8 cellular contexts compared by ENCODE assay signal in the genomic region with DNA sequence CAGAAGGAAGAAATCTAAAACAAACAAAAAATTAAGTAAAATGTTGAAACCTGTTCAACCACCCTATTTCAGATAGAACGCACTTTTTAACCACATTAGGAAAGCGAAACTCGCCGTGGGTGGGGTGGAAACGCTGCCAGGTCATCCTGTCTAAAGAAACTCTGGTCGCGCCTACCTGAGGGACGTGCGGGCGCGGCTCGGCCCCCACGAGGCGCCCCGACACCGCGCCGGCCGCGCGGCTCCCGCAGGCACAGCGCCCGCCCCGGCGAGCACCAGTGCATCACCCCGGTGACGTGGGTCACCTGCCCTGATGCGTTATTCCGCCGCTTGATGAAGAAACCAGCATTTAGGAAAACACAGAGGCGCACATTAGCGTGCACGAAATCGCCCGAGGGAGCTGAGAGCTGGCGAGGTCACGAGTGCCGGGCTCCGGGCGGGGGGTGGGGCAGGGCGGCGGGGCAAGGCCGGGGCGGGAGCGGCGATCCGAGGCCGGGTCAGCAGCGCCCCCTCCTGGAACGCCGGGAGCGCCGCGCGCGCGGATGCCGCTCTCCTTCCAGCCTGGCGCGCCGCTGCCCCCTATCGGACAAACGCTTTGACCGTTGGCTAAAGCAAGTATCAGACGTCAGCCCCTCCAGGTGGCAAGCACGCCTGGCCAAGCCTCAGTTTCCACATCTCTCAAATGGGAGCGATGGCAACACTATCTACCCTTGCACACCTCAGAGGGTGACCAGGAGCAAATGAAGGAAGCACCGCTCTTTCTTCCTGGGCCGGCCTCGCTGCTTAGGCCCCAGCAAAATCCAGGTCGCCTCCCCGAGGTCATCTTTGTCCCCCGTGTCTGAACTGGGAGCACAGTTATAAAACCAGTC. TPM values are rescaled to one million over a fixed set of nuclear protein-coding genes. Genes with fewer than 3 reads are reported as not detected.
DNase-seq lines count a peak whose midpoint lies in the region; ATAC-seq, FAIRE-seq and TF ChIP-seq lines count a peak whose summit lies in the region.

No MANE protein-coding gene starts in this region.

- peak overlapping the region; percentile 51 for H3K27ac Mint-ChIP-seq in central memory CD8-positive, alpha-beta T cell (ENCODE audit: low read depth)

- POLR2A ChIA-PET in A673 (lab: Charles Lee; ENCODE audit: low non-redundant PET) = no interaction called here

- H3K9me3 ChIP-seq in A673 (ENCODE audit: low read depth, low read length, poor library complexity, severe bottlenecking) (no peaks in the 10 kb centered on the region), kidney (ENCODE audit: control insufficient read depth in 1 of 2, low read length in 2 of 2) (no peaks in the 10 kb centered on the region)

- BruUV-seq in A673 (replicated peaks; lab: Mats Ljungman, UMichigan) = no TSS peak

- DNase-seq in A673 (ENCODE audit: low spot score) (peak; percentile 91), NCI-H226 (peak; percentile 67), kidney (peak; percentile 97)
- peak; percentile 92 for DNase-seq in activated CD4-positive, CD25-positive, alpha-beta regulatory T cell treated with anti-CD3 and anti-CD28 coated beads, Interleukin-2, amount 50 U/mL, for 16 hours (ENCODE audit: low read depth, low spot score)
- DNase-seq in central memory CD8-positive, alpha-beta T cell (ENCODE audit: low spot score in 2 of 2) = peak; percentile 86 to 97
- DNase-seq in stimulated activated CD4-positive, alpha-beta T cell treated with anti-CD3 and anti-CD28 coated beads, Interleukin-12 subunit alpha, Interleukin-12 subunit beta, amount 100 ng/mL, for 48 hours (ENCODE audit: low read depth in 2 of 3, low spot score in 1 of 3) = peak; percentile 83 to 97 (median 95)

- no peaks in the 10 kb centered on the region for H3K4me1 ChIP-seq in A673 (ENCODE audit: insufficient read depth, low read length, poor library complexity, severe bottlenecking)
- peaks cover 13 to 14% of the 10 kb centered on the region in 2 donors for H3K4me1 ChIP-seq in kidney (ENCODE audit: control insufficient read depth in 1 of 2, insufficient read depth in 1 of 2, low read depth in 1 of 2, low read length in 2 of 2)

- H3K4me1 Mint-ChIP-seq in central memory CD8-positive, alpha-beta T cell = peaks cover 8% of the 10 kb centered on the region

- CTCF ChIA-PET in A673 (lab: Charles Lee) = interaction anchor here (0.6 to 1.8 kb wide), 8 partner anchors 20 to 261 kb away, joined by 3 to 12 read pairs (median 6); a partner anchor contains a TSS

- H3K36me3 ChIP-seq in A673 (ENCODE audit: insufficient read depth, low read length, poor library complexity, severe bottlenecking) (no peaks in the 10 kb centered on the region), kidney (ENCODE audit: control insufficient read depth in 1 of 2, insufficient read depth in 2 of 2, low read length in 2 of 2) (peaks cover 0 to 3% of the 10 kb centered on the region in 2 donors)

- H3K36me3 Mint-ChIP-seq in central memory CD8-positive, alpha-beta T cell (ENCODE audit: insufficient read depth) = peaks cover 2% of the 10 kb centered on the region

- no peak for FAIRE-seq in kidney (lab: Jason Lieb, UNC)

- H3K4me3 Mint-ChIP-seq in central memory CD8-positive, alpha-beta T cell = peak overlapping the region; percentile 73

- H3K4me3 ChIP-seq in A673 (ENCODE audit: low read depth, low read length, poor library complexity, severe bottlenecking) = peak overlapping the region; percentile 59
- H3K4me3 ChIP-seq in kidney (ENCODE audit: low read length in 2 of 2) = peak overlapping the region; percentile 75 to 76

- peak overlapping the region; percentile 69 to 75 for H3K9ac ChIP-seq in kidney (ENCODE audit: low read length in 2 of 2)

- no peak overlapping the region for H3K27ac ChIP-seq in A673 (ENCODE audit: low read depth, low read length, poor library complexity, severe bottlenecking)
- peak overlapping the region; percentile 83 to 93 for H3K27ac ChIP-seq in kidney (ENCODE audit: low read depth in 2 of 2, low read length in 2 of 2)

- H3K27me3 Mint-ChIP-seq in central memory CD8-positive, alpha-beta T cell = no peaks in the 10 kb centered on the region

- peak; percentile 97 for TF ChIP-seq CTCF in A673 (conservative IDR thresholded peaks at IDR 0.05; ENCODE audit: low read depth, low read length)
- TF ChIP-seq CTCF in kidney (IDR thresholded peaks at IDR 0.05; ENCODE audit: borderline replicate concordance, extremely low read depth, insufficient read depth) = peak; percentile 100

- no peaks in the 10 kb centered on the region for H3K27me3 ChIP-seq in A673 (replicated peaks; ENCODE audit: insufficient read depth, low read depth, low read length, poor library complexity)

- intact Hi-C loops in A673 (cut with micrococcal nuclease; ENCODE audit: unreplicated experiment) (loop anchor here (2.0 to 5.0 kb wide), 2 partner anchors 36 to 105 kb away; a partner anchor contains a TSS), kidney (cut with DNase I) (loop anchor here (10.0 kb wide), 1 partner anchor 103 kb away; a partner anchor contains a TSS)

- ATAC-seq in GM18861 (IDR thresholded peaks at IDR 0.05; ENCODE audit: unreplicated experiment) (peak; percentile 65), HG03135 (IDR thresholded peaks at IDR 0.05; ENCODE audit: unreplicated experiment) (peak; percentile 73)
- ATAC-seq in central memory CD8-positive, alpha-beta T cell (replicated peaks; ENCODE audit: extremely low read depth, poor library complexity, severe bottlenecking) = peak; percentile 88

- H3K9me3 Mint-ChIP-seq in central memory CD8-positive, alpha-beta T cell = no peaks in the 10 kb centered on the region

RNA-seq across cellular contexts. Expression of a gene that starts 15.7 kb away (rescaled TPM):
- total RNA-seq in A673 (2021) (2.0 and 2.1 TPM in 2 replicates), kidney (1.0 TPM)
- polyA plus RNA-seq in kidney (ENCODE audit: insufficient read depth, low read depth, low replicate concordance) = 0.43 TPM

RNA-seq across cellular contexts. Expression of a gene that starts 31.2 kb away (rescaled TPM):
- total RNA-seq in A673 (2021) = not detected in 2 replicates
- 6.6 TPM for total RNA-seq in kidney
- polyA plus RNA-seq in kidney (ENCODE audit: insufficient read depth, low read depth, low replicate concordance) = 6.7 TPM

RNA-seq across cellular contexts. Expression of a gene that starts 37.3 kb away (rescaled TPM):
- 22.5 and 22.8 TPM in 2 replicates for total RNA-seq in A673 (2021)
- total RNA-seq in kidney = 18.3 TPM
- 6.3 TPM for polyA plus RNA-seq in kidney (ENCODE audit: insufficient read depth, low read depth, low replicate concordance)

RNA-seq across cellular contexts. Expression of a gene that starts 39.9 kb away (rescaled TPM):
- total RNA-seq in A673 (2021) (1,449 and 1,649 TPM in 2 replicates), kidney (705 TPM)
- polyA plus RNA-seq in kidney (ENCODE audit: insufficient read depth, low read depth, low replicate concordance) = 846 TPM

RNA-seq across cellular contexts. Expression of a gene that starts 42.2 kb away (rescaled TPM):
- total RNA-seq in A673 (2021) (64.6 and 77.4 TPM in 2 replicates), kidney (54.9 TPM)
- 31.2 TPM for polyA plus RNA-seq in kidney (ENCODE audit: insufficient read depth, low read depth, low replicate concordance)
